Comparison of ENCODE assay signal across 30 cellular contexts in genomic region chr1:115134231-115134630, GRCh38. TPM values are rescaled to one million over a fixed set of nuclear protein-coding genes. Genes with fewer than 3 reads are reported as not detected.
DNase-seq lines count a peak whose midpoint lies in the region; ATAC-seq, FAIRE-seq and TF ChIP-seq lines count a peak whose summit lies in the region.
"Had no signal": no experiment of that assay in that cellular context is flagged by ENCODE, and none has a peak within 500 bp of the region (broad histone marks: within the 10 kb centered on the region; RNA-seq: fewer than 3 reads in every experiment).

No MANE protein-coding gene starts in this region.

- H3K36me3 ChIP-seq in sigmoid colon, result no peaks in the 10 kb centered on the region
- H3K36me3 ChIP-seq: BLaER1, heart left ventricle, tibial nerve had no signal

- H3K4me3 ChIP-seq in A549 (no peak overlapping the region), sigmoid colon (no peak overlapping the region)
- H3K4me3 ChIP-seq: BLaER1, body of pancreas, heart left ventricle, skin epidermis, tibial nerve had no signal

- no peak for ATAC-seq in A549
- ATAC-seq: activated CD8-positive, alpha-beta memory T cell treated with anti-CD3 and anti-CD28 coated beads, Interleukin-2, amount 10 ng/mL, durations not matched to agents 7 days and 5 days; activated naive CD8-positive, alpha-beta T cell treated with anti-CD3 and anti-CD28 coated beads, Interleukin-2, amount 50 U/mL, for 24 hours; body of pancreas; stimulated activated naive CD8-positive, alpha-beta T cell treated with anti-CD3 and anti-CD28 coated beads, Interleukin-15, amount 100 ng/mL, for 72 hours had no signal

- no peak for TF ChIP-seq EP300 in A549 (IDR thresholded peaks at IDR 0.05)
- TF ChIP-seq EP300 in sigmoid colon (IDR thresholded peaks at IDR 0.05), result no peak

- no peak for TF ChIP-seq RAD21 in A549 (conservative IDR thresholded peaks at IDR 0.05 in 1 of 2, IDR thresholded peaks at IDR 0.05 in 1 of 2)

- CTCF ChIA-PET in A549 (lab: Yijun Ruan, JAX), result interaction anchor here (0.7 to 1.0 kb wide), 3 partner anchors 151 to 462 kb away, joined by 3 to 4 read pairs (median 3); no protein-coding TSS in a partner anchor

- DNase-seq in A549 (ENCODE audit: low read depth in 1 of 2, low spot score in 1 of 2) (no peak), M059J (ENCODE audit: low read depth) (peak; percentile 48), epithelial cell of prostate (ENCODE audit: low read depth, low spot score) (no peak), sigmoid colon (no peak), OCI-M2 (lab: John Stamatoyannopoulos, UW; ENCODE audit: unreplicated experiment) (no peak), iPS-NIHi7 (ENCODE audit: extremely low spot score) (no peak), NCI-H524 (lab: John Stamatoyannopoulos, UW) (no peak)
- no peak for DNase-seq in activated CD4-positive, alpha-beta T cell treated with anti-CD3 and anti-CD28 coated beads, Interleukin-2, amount 50 U/mL, for 48 hours
- DNase-seq: ACHN; activated B cell treated with CpG ODN at 0.5 μM for 24 hours; activated CD4-positive, alpha-beta T cell treated with anti-CD3 and anti-CD28 coated beads, Interleukin-2, amount 50 U/mL, for 1 hour; activated CD8-positive, alpha-beta memory T cell treated with anti-CD3 and anti-CD28 coated beads, Interleukin-2, amount 10 ng/mL, durations not matched to agents 7 days and 5 days; activated naive CD8-positive, alpha-beta T cell treated with anti-CD3 and anti-CD28 coated beads, Interleukin-2, amount 50 U/mL, for 24 hours; activated T-cell treated with anti-CD3 and anti-CD28 coated beads, Interleukin-2, amount 50 U/mL, for 48 hours; body of pancreas; COR-L47; DMS79; effector CD4-positive, alpha-beta T cell; GF-D8; KBM-7; NCI-H1436 treated with DMSO at 0.1 percent for 48 hours; SHP77 treated with DMSO at 0.1 percent for 48 hours; stimulated activated CD4-positive, alpha-beta T cell treated with anti-CD3 and anti-CD28 coated beads, Interleukin-1b, Interleukin-23, amount 100 ng/mL, for 48 hours; stimulated activated CD8-positive, alpha-beta memory T cell treated with anti-CD3 and anti-CD28 coated beads, Interleukin-4, amount 100 ng/mL, for 48 hours; stimulated activated naive CD8-positive, alpha-beta T cell treated with anti-CD3 and anti-CD28 coated beads, Interleukin-15, amount 100 ng/mL, for 72 hours had no signal

- H3K4me1 ChIP-seq in A549, result peaks cover 36% of the 10 kb centered on the region
- peaks cover 0 to 22% (median 15%) of the 10 kb centered on the region in 4 donors for H3K4me1 ChIP-seq in sigmoid colon
- H3K4me1 ChIP-seq: body of pancreas had no signal

- H3K27ac ChIP-seq in A549 (peak overlapping the region; percentile 71 to 84), epithelial cell of prostate (peak overlapping the region; percentile 82), sigmoid colon (peak overlapping the region in 3 of 4 donors; percentile 43 to 60 (median 48))
- H3K27ac ChIP-seq: BLaER1, body of pancreas had no signal

- POLR2A ChIA-PET in A549 (lab: Yijun Ruan, JAX), result no interaction called here

- WGBS in A549 (ENCODE audit: missing lambda C conversion rate), result 74% methylated on average over 6 of the region's 6 CpGs
- 76 to 86% methylated on average over 6 of the region's 6 CpGs for WGBS in sigmoid colon, 2 donors

- 0 out of 3 replicates have a peak, but pooled peaks cover 2% of the 10 kb centered on the region for H3K9me3 ChIP-seq in A549
- H3K9me3 ChIP-seq in sigmoid colon, result no peaks in the 10 kb centered on the region
- H3K9me3 ChIP-seq: BLaER1, body of pancreas, heart left ventricle, tibial nerve had no signal

- no peaks in the 10 kb centered on the region for H3K27me3 ChIP-seq in sigmoid colon
- H3K27me3 ChIP-seq: BLaER1, body of pancreas, heart left ventricle, tibial nerve had no signal

- FAIRE-seq in A549 (lab: Jason Lieb, UNC), result no peak
- FAIRE-seq: HTR-8/SVneo had no signal

- TF ChIP-seq CTCF in A549 (IDR thresholded peaks at IDR 0.05) (no peak), sigmoid colon (IDR thresholded peaks at IDR 0.05) (no peak)

- TF ChIP-seq POLR2A in A549 (IDR thresholded peaks at IDR 0.05; ENCODE audit: low read length) (no peak), sigmoid colon (IDR thresholded peaks at IDR 0.05) (no peak)

- peak overlapping the region; percentile 69 for H3K4me2 ChIP-seq in A549
- H3K4me2 ChIP-seq: BLaER1 had no signal

- intact Hi-C loops in sigmoid colon (cut with DNase I), result loop anchor here (10.0 kb wide), 1 partner anchor 571 kb away; no protein-coding TSS in a partner anchor

TF ChIP-seq in A549, 52 proteins besides CTCF, POLR2A, EP300 and RAD21:
- TF ChIP-seq, protein P1, sequence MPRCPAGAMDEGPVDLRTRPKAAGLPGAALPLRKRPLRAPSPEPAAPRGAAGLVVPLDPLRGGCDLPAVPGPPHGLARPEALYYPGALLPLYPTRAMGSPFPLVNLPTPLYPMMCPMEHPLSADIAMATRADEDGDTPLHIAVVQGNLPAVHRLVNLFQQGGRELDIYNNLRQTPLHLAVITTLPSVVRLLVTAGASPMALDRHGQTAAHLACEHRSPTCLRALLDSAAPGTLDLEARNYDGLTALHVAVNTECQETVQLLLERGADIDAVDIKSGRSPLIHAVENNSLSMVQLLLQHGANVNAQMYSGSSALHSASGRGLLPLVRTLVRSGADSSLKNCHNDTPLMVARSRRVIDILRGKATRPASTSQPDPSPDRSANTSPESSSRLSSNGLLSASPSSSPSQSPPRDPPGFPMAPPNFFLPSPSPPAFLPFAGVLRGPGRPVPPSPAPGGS (IDR thresholded peaks at IDR 0.05), result no peak

RNA-seq across cellular contexts. Expression of gene TSPAN2, which starts 44.9 kb away (rescaled TPM):
- polyA plus RNA-seq in A549 (2011; rRNA removed) (1.4 and 1.7 TPM in 2 replicates), A549 (2017; fragmentation: RNase III; extraction: RNeasy Plus Mini Kit Qiagen cat#74134 plus additional on column Dnase treatment) (2.1 to 3.2 TPM (median 2.7 TPM) in 3 replicates), sigmoid colon (1 to 10 TPM in 2 of 3 donors, under 1 TPM in 1; 0.46 to 5.5 (median 1.8) TPM)
- 0.30 and 0.58 TPM in 2 replicates for polyA plus RNA-seq in A549 (2012; cell fraction: cytosol; rRNA removed)
- 0.16 and 0.24 TPM in 2 replicates for polyA plus RNA-seq in A549 (2012; cell fraction: nucleus; rRNA removed)
- polyA minus RNA-seq in A549 (2011; rRNA and poly(A)+ RNA removed), result 0.29 and 1.4 TPM in 2 replicates
- total RNA-seq in M059J (2014; rRNA removed; shearing (Covaris generic)), result 0.69 and 1.4 TPM in 2 replicates
- 100 to 1,000 TPM in 2 of 4 donors, 10 to 100 TPM in 2; 61.5 to 122 (median 94.7) TPM for total RNA-seq in sigmoid colon

Comparison
In these comparisons a context has a peak if more than half of its experiments do, and no peak if none do; other contexts are left out.
1. RNA of gene TSPAN2, which starts 44.9 kb away (total RNA-seq): 61.5 to 122 TPM in sigmoid colon; 0.69 to 1.4 TPM in M059J; every median in the first group is over 10 times any median in the second.
2. Peak in every context shown above with its lines, with median percentiles within 50 percentile points of each other: H3K27ac ChIP-seq.